26 cellular contexts compared by ENCODE assay signal in genomic region chr22:40557972-40558371, GRCh38.
"Had no signal": no experiment of that assay in that cellular context is flagged by ENCODE, and none has a peak within 500 bp of the region (broad histone marks: within the 10 kb centered on the region; RNA-seq: fewer than 3 reads in every experiment).

No MANE protein-coding gene starts in this region.

- H3K27ac ChIP-seq: colonic mucosa, epithelial cell of prostate, esophagus squamous epithelium, gastrocnemius medialis, heart right ventricle, left lung, lower lobe of right lung had no signal

- H3K9me3 ChIP-seq: colonic mucosa, esophagus squamous epithelium, gastrocnemius medialis, lower lobe of right lung had no signal

- FAIRE-seq: endometrium, islet of Langerhans, keratinocyte had no signal

- ATAC-seq: effector memory CD8-positive, alpha-beta T cell; esophagus mucosa; gastrocnemius medialis; heart right ventricle; left cardiac atrium; left lung; left ventricle myocardium superior; lower lobe of right lung; naive thymus-derived CD4-positive, alpha-beta T cell had no signal

- DNase-seq: colonic mucosa; cortex of kidney; effector CD8-positive, alpha-beta T cell; effector memory CD8-positive, alpha-beta T cell; endodermal cell; erythroblast; esophagus squamous epithelium; foreskin fibroblast; foreskin melanocyte; gastrocnemius medialis; glutamatergic neuron; head of caudate nucleus; heart right ventricle; hippocampal formation; left cardiac atrium; left lung; left ventricle myocardium superior; lower lobe of right lung; mesenchymal stem cell; midbrain; naive thymus-derived CD4-positive, alpha-beta T cell had no signal

- H3K27me3 ChIP-seq: colonic mucosa, esophagus squamous epithelium, gastrocnemius medialis, heart right ventricle, left lung had no signal

- H3K36me3 ChIP-seq: colonic mucosa, gastrocnemius medialis, left lung, lower lobe of right lung had no signal

- H3K4me3 ChIP-seq: colonic mucosa, esophagus squamous epithelium, gastrocnemius medialis, heart right ventricle, left lung, lower lobe of right lung had no signal

- H3K4me1 ChIP-seq: colonic mucosa, left lung, lower lobe of right lung had no signal
